ENCODE assay signal across 8 cellular contexts in genomic region chr11:85647604-85648299, GRCh38. TPM values are rescaled to one million over a fixed set of nuclear protein-coding genes. Genes with fewer than 3 reads are reported as not detected.
DNase-seq lines count a peak whose midpoint lies in the region; ATAC-seq lines count a peak whose summit lies in the region.

Gene TMEM126A, plus strand, starts transcription at chr11:85647967. Its CDS starts 2,289 bp downstream, at chr11:85650256.

- intact Hi-C loops in left colon (cut with DNase I, micrococcal nuclease) = no loop called here

- peak; percentile 31 to 90 (median 84) for DNase-seq in C1 segment of cervical spinal cord (lab: John Stamatoyannopoulos, UW)
- DNase-seq in NCI-H748 (lab: John Stamatoyannopoulos, UW; ENCODE audit: unreplicated experiment) = peak; percentile 89
- DNase-seq in activated CD4-positive, alpha-beta T cell treated with anti-CD3 and anti-CD28 coated beads, Interleukin-2, amount 50 U/mL, for 24 hours (ENCODE audit: low read depth in 1 of 2, low spot score in 1 of 2) = peak; percentile 86 to 89
- peak; percentile 23 for DNase-seq in cortex of kidney (lab: John Stamatoyannopoulos, UW)
- DNase-seq in left colon = peak; percentile 90 to 95
- DNase-seq in stimulated activated CD4-positive, alpha-beta T cell treated with anti-CD3 and anti-CD28 coated beads, Interleukin-1b, Interleukin-23, amount 100 ng/mL, for 4 hours (ENCODE audit: low read depth in 2 of 2) = peak; percentile 84 to 91

- ATAC-seq in GM19395 (IDR thresholded peaks at IDR 0.05; ENCODE audit: unreplicated experiment) (peak; percentile 100), HG03558 (IDR thresholded peaks at IDR 0.05; ENCODE audit: extremely low read depth, unreplicated experiment) (peak; percentile 96), left colon (peak; percentile 95)

RNA-seq across cellular contexts. Expression of gene TMEM126A, which starts in this region (rescaled TPM):
- 10 to 100 TPM; 18.3 to 23.1 TPM for total RNA-seq in left colon

Comparison
In these comparisons a context has a peak if more than half of its experiments do, and no peak if none do; other contexts are left out.
1. Peak in every context shown above with its lines: DNase-seq and ATAC-seq.
2. DNase-seq: peak in every context shown above with its lines; median percentile 92 in left colon; 89 in NCI-H748; 88 in activated CD4-positive, alpha-beta T cell treated with anti-CD3 and anti-CD28 coated beads, Interleukin-2, amount 50 U/mL, for 24 hours; 88 in stimulated activated CD4-positive, alpha-beta T cell treated with anti-CD3 and anti-CD28 coated beads, Interleukin-1b, Interleukin-23, amount 100 ng/mL, for 4 hours; 84 in C1 segment of cervical spinal cord; 23 in cortex of kidney.